11 cellular contexts compared by ENCODE assay signal in the genomic region with DNA sequence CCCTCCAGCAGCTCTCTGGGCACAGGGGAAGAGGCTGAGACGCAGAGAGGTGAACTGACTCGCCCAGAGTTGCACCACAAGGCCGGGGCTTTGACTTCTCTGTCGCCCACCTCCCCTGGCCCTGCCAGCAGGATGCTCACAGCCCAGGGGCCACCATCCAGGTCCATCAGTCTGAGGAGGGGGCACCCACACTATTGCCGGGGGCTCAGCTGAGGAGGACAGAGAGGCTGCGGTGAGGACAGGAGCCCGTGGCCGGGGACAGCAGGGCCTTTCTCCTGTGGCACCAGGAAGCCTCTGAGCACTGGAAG. TPM values are rescaled to one million over a fixed set of nuclear protein-coding genes. Genes with fewer than 3 reads are reported as not detected.
DNase-seq lines count a peak whose midpoint lies in the region; ATAC-seq and TF ChIP-seq lines count a peak whose summit lies in the region.
"Had no signal": no experiment of that assay in that cellular context is flagged by ENCODE, and none has a peak within 500 bp of the region (broad histone marks: within the 10 kb centered on the region; RNA-seq: fewer than 3 reads in every experiment).

No MANE protein-coding gene starts in this region.

- intact Hi-C loops in esophagus muscularis mucosa (cut with DNase I) = loop anchor here (2.0 kb wide), 1 partner anchor 133 kb away; no protein-coding TSS in a partner anchor

- H3K9me2 ChIP-seq in DOHH2 (replicated peaks; ENCODE audit: control insufficient read depth, low read length) = no peaks in the 10 kb centered on the region

- peaks cover 9% of the 10 kb centered on the region for H3K79me2 ChIP-seq in DOHH2 (ENCODE audit: control insufficient read depth, low read length)

- no peak for DNase-seq in T-helper 17 cell
- DNase-seq in esophagus muscularis mucosa (ENCODE audit: extremely low spot score) = no peak
- DNase-seq in anterior cingulate cortex (lab: John Stamatoyannopoulos, UW) = no peak
- no peak for DNase-seq in NCI-H128 (lab: John Stamatoyannopoulos, UW; ENCODE audit: unreplicated experiment)
- DNase-seq in inferior parietal cortex (ENCODE audit: extremely low spot score) = no peak
- DNase-seq: HCEC 1CT, WERI-Rb-1 had no signal

- peak overlapping the region; percentile 91 for H3K4me3 Mint-ChIP-seq in T-helper 17 cell

- H3K36me3 Mint-ChIP-seq in T-helper 17 cell (ENCODE audit: low read depth) = no peaks in the 10 kb centered on the region

- peak overlapping the region in 2 of 3 donors; percentile 15 to 25 for H3K9ac ChIP-seq in skeletal muscle tissue (ENCODE audit: low read depth in 1 of 3, low read length in 3 of 3)

- TF ChIP-seq POLR2A in esophagus muscularis mucosa (IDR thresholded peaks at IDR 0.05; ENCODE audit: low read depth) = no peak

- peaks cover 24% of the 10 kb centered on the region for H3K36me3 ChIP-seq in DOHH2 (ENCODE audit: control insufficient read depth, low read length)
- H3K36me3 ChIP-seq in esophagus muscularis mucosa = peaks cover 16 to 36% (median 26%) of the 10 kb centered on the region in 4 donors
- peaks cover 5 to 14% (median 5%) of the 10 kb centered on the region in 3 donors for H3K36me3 ChIP-seq in skeletal muscle tissue (ENCODE audit: control insufficient read depth in 3 of 3, insufficient read depth in 3 of 3, low read length in 3 of 3)
- H3K36me3 ChIP-seq: WERI-Rb-1 had no signal

- H3K27ac Mint-ChIP-seq in T-helper 17 cell = peak overlapping the region; percentile 100

- H4K20me1 ChIP-seq in DOHH2 (ENCODE audit: control insufficient read depth, insufficient read depth, low read depth, low read length) = no peaks in the 10 kb centered on the region

- no peaks in the 10 kb centered on the region for H3K27me3 Mint-ChIP-seq in T-helper 17 cell
- H3K27me3 Mint-ChIP-seq: memory B cell had no signal

- H3K4me1 ChIP-seq in DOHH2 (ENCODE audit: control insufficient read depth, low read length) (peaks cover 86% of the 10 kb centered on the region), esophagus muscularis mucosa (peaks cover 37 to 60% (median 57%) of the 10 kb centered on the region in 4 donors), skeletal muscle tissue (ENCODE audit: control insufficient read depth in 3 of 3, insufficient read depth in 3 of 3, low read length in 3 of 3) (peaks cover 32 to 36% (median 34%) of the 10 kb centered on the region in 3 donors)

- H3K4me1 Mint-ChIP-seq in T-helper 17 cell = peaks cover 64% of the 10 kb centered on the region

- H3F3A ChIP-seq in DOHH2 (ENCODE audit: control insufficient read depth, insufficient read depth) = peaks cover 25% of the 10 kb centered on the region

- ATAC-seq in T-helper 17 cell (no peak), GM21381 (IDR thresholded peaks at IDR 0.05; ENCODE audit: unreplicated experiment) (no peak)

- H3K27ac ChIP-seq in DOHH2 (ENCODE audit: low read depth, low read length) (peak overlapping the region; percentile 86), esophagus muscularis mucosa (replicated peaks in 1 of 4) (peak overlapping the region; percentile 69 to 78 (median 74)), skeletal muscle tissue (ENCODE audit: low read depth, low read length) (peak overlapping the region; percentile 42)

- H3K27me3 ChIP-seq in DOHH2 (ENCODE audit: control insufficient read depth, low read length) (no peaks in the 10 kb centered on the region), esophagus muscularis mucosa (no peaks in the 10 kb centered on the region), skeletal muscle tissue (ENCODE audit: control insufficient read depth in 3 of 3, insufficient read depth in 3 of 3, low read length in 3 of 3) (no peaks in the 10 kb centered on the region)

- H3K9me3 ChIP-seq in DOHH2 (ENCODE audit: control insufficient read depth, insufficient read depth, low read length) (no peaks in the 10 kb centered on the region), T-helper 17 cell (ENCODE audit: control insufficient read depth, low read length, poor library complexity, severe bottlenecking) (no peaks in the 10 kb centered on the region), esophagus muscularis mucosa (no peaks in the 10 kb centered on the region), skeletal muscle tissue (ENCODE audit: control insufficient read depth in 3 of 3, low read length in 3 of 3) (no peaks in the 10 kb centered on the region)

- peak overlapping the region; percentile 78 for H3K4me2 ChIP-seq in DOHH2 (ENCODE audit: low read length)

- no peak for TF ChIP-seq EP300 in esophagus muscularis mucosa (IDR thresholded peaks at IDR 0.05)

- peak overlapping the region; percentile 64 for H3K4me3 ChIP-seq in DOHH2 (ENCODE audit: low read length)
- no peak overlapping the region for H3K4me3 ChIP-seq in esophagus muscularis mucosa
- H3K4me3 ChIP-seq in skeletal muscle tissue (ENCODE audit: low read length in 3 of 3) = no peak overlapping the region

- 91% methylated on average over 8 of the region's 8 CpGs for WGBS in esophagus muscularis mucosa

- TF ChIP-seq CTCF in DOHH2 (IDR thresholded peaks at IDR 0.05; ENCODE audit: low read depth, low read length, poor library complexity, severe bottlenecking) (no peak), esophagus muscularis mucosa (IDR thresholded peaks at IDR 0.05) (no peak)

RNA-seq across cellular contexts. Expression of a gene that starts 32.6 kb away (rescaled TPM):
- total RNA-seq in T-helper 17 cell (10 to 100 TPM; 11.6 to 11.9 TPM), esophagus muscularis mucosa (1 to 10 TPM; 2.5 to 7.1 (median 3.7) TPM), skeletal muscle tissue (2.1 TPM)

RNA-seq across cellular contexts. Expression of a gene that starts 32.7 kb away (rescaled TPM):
- total RNA-seq in T-helper 17 cell (10 to 100 TPM; 35.1 to 49.2 TPM), esophagus muscularis mucosa (10 to 100 TPM; 49.7 to 68.8 (median 64.0) TPM), skeletal muscle tissue (51.7 TPM)
